ENCODE assay signal across 1 cellular context in the genomic region with DNA sequence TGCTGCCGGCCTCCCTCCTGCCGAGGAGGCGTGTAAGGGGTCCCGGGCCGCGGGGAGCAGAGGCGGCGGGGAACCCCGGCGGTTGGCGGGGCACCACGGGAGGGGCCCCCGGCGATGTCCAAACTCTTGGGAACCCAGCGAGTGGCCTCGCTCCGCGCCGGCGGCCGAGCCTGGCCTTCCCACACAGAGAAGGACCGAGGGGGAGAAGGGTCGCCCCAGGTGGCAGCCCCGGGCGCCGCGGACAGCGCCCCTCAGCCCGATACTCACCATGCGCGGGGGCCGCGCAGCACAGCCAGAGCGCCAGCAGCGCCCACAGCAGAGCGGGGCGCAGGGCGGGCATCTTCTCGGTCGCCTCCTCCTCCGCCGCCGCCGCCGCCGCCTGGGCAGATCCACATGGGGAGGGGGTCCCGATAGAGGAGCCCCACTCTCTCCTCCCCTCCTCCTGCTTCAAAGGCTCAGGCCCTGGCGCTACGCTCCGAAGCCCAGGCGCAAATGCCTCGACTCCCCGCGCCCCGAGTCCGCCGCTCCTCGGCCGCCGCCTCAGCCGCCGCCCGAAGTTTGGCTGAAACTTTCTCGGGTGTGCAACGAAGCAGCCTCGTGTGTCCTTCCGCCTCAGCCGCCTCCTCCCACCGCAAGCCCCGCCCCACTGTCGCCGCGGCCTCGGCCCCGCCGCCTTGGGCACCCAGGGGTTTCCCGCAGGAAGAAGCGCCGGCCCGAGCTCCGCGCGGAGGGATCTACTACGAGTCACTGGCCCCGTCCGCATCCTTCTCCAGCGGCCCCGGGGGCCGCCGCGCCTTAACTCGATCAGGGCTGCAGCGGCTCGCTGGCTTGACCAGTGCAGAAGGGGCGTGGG.
TF ChIP-seq lines count a peak whose summit lies in the region.

A gene (minus strand): TSS at position 596 of the 853 bp plus-strand sequence. CDS start 256 bp downstream, at position 340.

TF ChIP-seq in HepG2, 621 proteins besides CTCF, POLR2A, EP300 and RAD21:
- TF ChIP-seq, protein P1, sequence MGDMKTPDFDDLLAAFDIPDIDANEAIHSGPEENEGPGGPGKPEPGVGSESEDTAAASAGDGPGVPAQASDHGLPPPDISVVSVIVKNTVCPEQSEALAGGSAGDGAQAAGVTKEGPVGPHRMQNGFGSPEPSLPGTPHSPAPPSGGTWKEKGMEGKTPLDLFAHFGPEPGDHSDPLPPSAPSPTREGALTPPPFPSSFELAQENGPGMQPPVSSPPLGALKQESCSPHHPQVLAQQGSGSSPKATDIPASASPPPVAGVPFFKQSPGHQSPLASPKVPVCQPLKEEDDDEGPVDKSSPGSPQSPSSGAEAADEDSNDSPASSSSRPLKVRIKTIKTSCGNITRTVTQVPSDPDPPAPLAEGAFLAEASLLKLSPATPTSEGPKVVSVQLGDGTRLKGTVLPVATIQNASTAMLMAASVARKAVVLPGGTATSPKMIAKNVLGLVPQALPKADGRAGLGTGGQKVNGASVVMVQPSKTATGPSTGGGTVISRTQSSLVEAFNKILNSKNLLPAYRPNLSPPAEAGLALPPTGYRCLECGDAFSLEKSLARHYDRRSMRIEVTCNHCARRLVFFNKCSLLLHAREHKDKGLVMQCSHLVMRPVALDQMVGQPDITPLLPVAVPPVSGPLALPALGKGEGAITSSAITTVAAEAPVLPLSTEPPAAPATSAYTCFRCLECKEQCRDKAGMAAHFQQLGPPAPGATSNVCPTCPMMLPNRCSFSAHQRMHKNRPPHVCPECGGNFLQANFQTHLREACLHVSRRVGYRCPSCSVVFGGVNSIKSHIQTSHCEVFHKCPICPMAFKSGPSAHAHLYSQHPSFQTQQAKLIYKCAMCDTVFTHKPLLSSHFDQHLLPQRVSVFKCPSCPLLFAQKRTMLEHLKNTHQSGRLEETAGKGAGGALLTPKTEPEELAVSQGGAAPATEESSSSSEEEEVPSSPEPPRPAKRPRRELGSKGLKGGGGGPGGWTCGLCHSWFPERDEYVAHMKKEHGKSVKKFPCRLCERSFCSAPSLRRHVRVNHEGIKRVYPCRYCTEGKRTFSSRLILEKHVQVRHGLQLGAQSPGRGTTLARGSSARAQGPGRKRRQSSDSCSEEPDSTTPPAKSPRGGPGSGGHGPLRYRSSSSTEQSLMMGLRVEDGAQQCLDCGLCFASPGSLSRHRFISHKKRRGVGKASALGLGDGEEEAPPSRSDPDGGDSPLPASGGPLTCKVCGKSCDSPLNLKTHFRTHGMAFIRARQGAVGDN (CRISPR knock-in tag; IDR thresholded peaks at IDR 0.05) = peak; percentile 19; the same call in 1 of the 2 replicates
- TF ChIP-seq ZNF777 (CRISPR knock-in tag; IDR thresholded peaks at IDR 0.05) = 0 out of 2 replicates have a peak, but pooled peaks have one; percentile 12
